ENCODE assay signal across 9 cellular contexts in the genomic region with DNA sequence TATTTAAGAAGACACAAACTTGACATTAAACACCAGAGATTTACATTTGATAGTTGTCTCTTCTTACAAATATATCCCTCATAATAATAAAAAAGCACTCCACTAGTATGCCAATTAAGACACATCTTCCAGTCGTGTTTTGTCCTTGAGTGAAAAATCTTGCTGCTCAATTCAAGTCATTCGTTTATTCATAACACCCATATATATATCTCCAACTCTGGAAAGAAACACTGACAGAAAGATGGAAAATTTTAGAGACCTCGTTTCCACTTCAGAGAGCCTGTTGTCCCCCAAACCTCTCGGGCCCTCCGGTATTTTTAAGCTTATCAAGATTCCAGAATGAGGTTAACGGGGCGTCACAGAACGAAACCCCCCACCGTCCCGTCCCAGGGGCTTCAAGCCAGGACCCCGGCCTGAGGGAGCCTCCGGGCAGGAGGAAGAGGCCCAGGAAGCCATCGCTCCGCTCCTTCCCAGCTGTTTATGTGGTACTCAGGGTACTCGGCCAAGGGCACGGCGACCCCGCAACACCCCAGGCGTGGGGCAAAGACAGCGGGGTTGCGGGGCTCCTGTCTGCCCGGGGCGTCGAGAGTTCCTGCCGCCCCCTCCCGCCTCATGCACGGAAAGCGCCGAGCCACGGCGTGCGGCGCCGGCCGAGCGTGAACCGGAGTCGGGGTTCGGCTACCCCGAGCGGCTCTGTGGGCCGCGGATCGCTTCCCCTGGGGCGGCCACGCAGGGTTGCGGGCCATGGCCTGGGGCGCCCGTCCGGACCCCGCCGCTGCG. TPM values are rescaled to one million over a fixed set of nuclear protein-coding genes. Genes with fewer than 3 reads are reported as not detected.
DNase-seq lines count a peak whose midpoint lies in the region; ATAC-seq, FAIRE-seq and TF ChIP-seq lines count a peak whose summit lies in the region.
"Had no signal": no experiment of that assay in that cellular context is flagged by ENCODE, and none has a peak within 500 bp of the region (broad histone marks: within the 10 kb centered on the region; RNA-seq: fewer than 3 reads in every experiment).

No MANE protein-coding gene starts in this region.

- peak overlapping the region; percentile 48 to 71 for H3K4me3 ChIP-seq in Panc1 (ENCODE audit: low read depth in 2 of 2, low read length in 2 of 2)
- H3K4me3 ChIP-seq in HepG2 (replicated peaks in 1 of 3; ENCODE audit: insufficient read depth in 1 of 3, low read depth in 2 of 3, low read length in 3 of 3) = peak overlapping the region; percentile 18 to 61 (median 47); a peak in 5 of 6 replicates
- H3K4me3 ChIP-seq in thoracic aorta = peak overlapping the region; percentile 98

- H3K9me3 ChIP-seq in Panc1 (ENCODE audit: control insufficient read depth, insufficient read depth, low read depth, low read length) (no peaks in the 10 kb centered on the region), HepG2 (ENCODE audit: low read length) (no peaks in the 10 kb centered on the region), thoracic aorta (no peaks in the 10 kb centered on the region)

- peaks cover 6% of the 10 kb centered on the region for H3K4me1 ChIP-seq in Panc1 (ENCODE audit: control insufficient read depth, insufficient read depth, low read length)
- peaks cover 39% of the 10 kb centered on the region for H3K4me1 ChIP-seq in HepG2 (ENCODE audit: insufficient read depth, low read length)
- H3K4me1 ChIP-seq in thoracic aorta (ENCODE audit: control insufficient read depth in 1 of 2, low read depth in 2 of 2) = peaks cover 8 to 26% of the 10 kb centered on the region in 2 donors

- H3K9me3 Mint-ChIP-seq in central memory CD8-positive, alpha-beta T cell = no peaks in the 10 kb centered on the region

- TF ChIP-seq CTCF in Panc1 (IDR thresholded peaks at IDR 0.05) (no peak), HepG2 (CRISPR knock-in tag; IDR thresholded peaks at IDR 0.05) (no peak), thoracic aorta (IDR thresholded peaks at IDR 0.05) (no peak)

- H3K27me3 Mint-ChIP-seq in central memory CD8-positive, alpha-beta T cell = peaks cover 31% of the 10 kb centered on the region

- H3K36me3 Mint-ChIP-seq in central memory CD8-positive, alpha-beta T cell (ENCODE audit: insufficient read depth) = peaks cover 7% of the 10 kb centered on the region

- H3K27me3 ChIP-seq in Panc1 (ENCODE audit: control insufficient read depth, insufficient read depth, low read length) (no peaks in the 10 kb centered on the region), HepG2 (ENCODE audit: control insufficient read depth in 1 of 2, insufficient read depth in 2 of 2, low read length in 2 of 2) (peaks cover 4 to 20% of the 10 kb centered on the region in 2 experiments; a peak in 4 of 5 replicates), thoracic aorta (replicated peaks; ENCODE audit: insufficient read depth) (no peaks in the 10 kb centered on the region)

- FAIRE-seq in HepG2 (lab: Jason Lieb, UNC) = no peak
- FAIRE-seq: A204.1 had no signal

- DNase-seq in DMS 273 (lab: John Stamatoyannopoulos, UW; ENCODE audit: unreplicated experiment) (peak; percentile 73), DMS 273 treated with DMSO at 0.1 percent for 48 hours (lab: John Stamatoyannopoulos, UW) (no peak), Panc1 (ENCODE audit: low read depth, low spot score) (no peak), HepG2 (ENCODE audit: low spot score) (no peak), thoracic aorta (ENCODE audit: low spot score) (no peak), foreskin melanocyte (no peak)
- no peak for DNase-seq in central memory CD8-positive, alpha-beta T cell (ENCODE audit: low spot score in 2 of 2)

- peaks cover 16% of the 10 kb centered on the region; the same call in 1 of the 2 replicates for H4K20me1 ChIP-seq in HepG2 (ENCODE audit: insufficient read depth, low read length)

- H2AFZ ChIP-seq in HepG2 (ENCODE audit: low read length) = no peak overlapping the region

- 72% methylated on average over 31 of the region's 53 CpGs for WGBS in HepG2 (ENCODE audit: low lambda C conversion rate)

- H3K27ac ChIP-seq in Panc1 (ENCODE audit: low read length) = peak overlapping the region; percentile 88
- no peak overlapping the region for H3K27ac ChIP-seq in HepG2 (ENCODE audit: extremely low read length, insufficient read depth, low read length)
- H3K27ac ChIP-seq in thoracic aorta = peak overlapping the region; percentile 95 to 98

- no peak for TF ChIP-seq POLR2A in HepG2 (IDR thresholded peaks at IDR 0.05; ENCODE audit: insufficient read depth in 1 of 2, low read depth in 2 of 2, low read length in 2 of 2)

- BruUV-seq in Panc1 (replicated peaks; lab: Mats Ljungman, UMichigan) (no TSS peak), HepG2 (replicated peaks; lab: Mats Ljungman, UMichigan) (no TSS peak)

- H3K4me2 ChIP-seq in HepG2 (ENCODE audit: low read depth, low read length) = peak overlapping the region; percentile 84

- H3K4me1 Mint-ChIP-seq in central memory CD8-positive, alpha-beta T cell = peaks cover 18% of the 10 kb centered on the region

- H3K27ac Mint-ChIP-seq in central memory CD8-positive, alpha-beta T cell (ENCODE audit: low read depth) = peak overlapping the region; percentile 82

- no peak for TF ChIP-seq RAD21 in HepG2 (CRISPR knock-in tag; IDR thresholded peaks at IDR 0.05)

- peak overlapping the region; percentile 70 for H3K9ac ChIP-seq in HepG2 (ENCODE audit: insufficient read depth, low read depth, low read length)

- intact Hi-C loops in Panc1 (cut with micrococcal nuclease; ENCODE audit: unreplicated experiment) = no loop called here
- intact Hi-C loops in HepG2 (cut with micrococcal nuclease; ENCODE audit: unreplicated experiment) = loop anchor here (5.0 kb wide), 2 partner anchors 50 to 65 kb away; no protein-coding TSS in a partner anchor

- peak; percentile 49 for ATAC-seq in Panc1
- ATAC-seq in central memory CD8-positive, alpha-beta T cell (replicated peaks; ENCODE audit: extremely low read depth, poor library complexity, severe bottlenecking) = no peak
- ATAC-seq in HepG2 = peak; percentile 22; the same call in 2 of the 3 replicates
- ATAC-seq in thoracic aorta (ENCODE audit: insufficient number of reproducible peaks, low FRiP score, low read depth) = peak; percentile 17
- no peak for ATAC-seq in GM21367 (IDR thresholded peaks at IDR 0.05; ENCODE audit: unreplicated experiment)

- CTCF ChIA-PET in Panc1 (lab: Charles Lee) = no interaction called here
- CTCF ChIA-PET in HepG2 (lab: Yijun Ruan, JAX; ENCODE audit: low intra/inter-chr PET ratio, low total read pairs) = interaction anchor here (1.0 kb wide), 1 partner anchor 66 kb away, joined by 3 read pairs; no protein-coding TSS in a partner anchor

- H3K79me2 ChIP-seq in HepG2 (ENCODE audit: insufficient read depth, low read length) = peaks cover 26% of the 10 kb centered on the region

- no peaks in the 10 kb centered on the region for H3K36me3 ChIP-seq in Panc1 (ENCODE audit: control insufficient read depth, insufficient read depth, low read length)
- H3K36me3 ChIP-seq in HepG2 (replicated peaks in 1 of 2; ENCODE audit: control insufficient read depth in 1 of 2, insufficient read depth in 2 of 2, low read length in 2 of 2) = no peaks in the 10 kb centered on the region
- H3K36me3 ChIP-seq in thoracic aorta = no peaks in the 10 kb centered on the region

- in situ Hi-C loops in Panc1 (cut with HindIII; ENCODE audit: low pct_unique_long_range_greater_than_20kb, low sequenced_read_pairs) (no loop called here), HepG2 (cut with HindIII; ENCODE audit: extremely low pct_ligation_motif_present, low pct_unique_long_range_greater_than_20kb) (no loop called here)

- no peak for TF ChIP-seq EP300 in HepG2 (IDR thresholded peaks at IDR 0.05; ENCODE audit: low read depth in 2 of 2, low read length in 2 of 2)
- TF ChIP-seq EP300 in HepG2 (CRISPR knock-in tag; IDR thresholded peaks at IDR 0.05; ENCODE audit: borderline replicate concordance) = no peak

- peak overlapping the region; percentile 77 for H3K4me3 Mint-ChIP-seq in central memory CD8-positive, alpha-beta T cell

- POLR2A ChIA-PET in Panc1 (lab: Charles Lee) (no interaction called here), HepG2 (lab: Yijun Ruan, JAX) (no interaction called here)

TF ChIP-seq in HepG2, 621 proteins besides CTCF, POLR2A, EP300 and RAD21 (continues in another document):
- TF ChIP-seq, protein P1, sequence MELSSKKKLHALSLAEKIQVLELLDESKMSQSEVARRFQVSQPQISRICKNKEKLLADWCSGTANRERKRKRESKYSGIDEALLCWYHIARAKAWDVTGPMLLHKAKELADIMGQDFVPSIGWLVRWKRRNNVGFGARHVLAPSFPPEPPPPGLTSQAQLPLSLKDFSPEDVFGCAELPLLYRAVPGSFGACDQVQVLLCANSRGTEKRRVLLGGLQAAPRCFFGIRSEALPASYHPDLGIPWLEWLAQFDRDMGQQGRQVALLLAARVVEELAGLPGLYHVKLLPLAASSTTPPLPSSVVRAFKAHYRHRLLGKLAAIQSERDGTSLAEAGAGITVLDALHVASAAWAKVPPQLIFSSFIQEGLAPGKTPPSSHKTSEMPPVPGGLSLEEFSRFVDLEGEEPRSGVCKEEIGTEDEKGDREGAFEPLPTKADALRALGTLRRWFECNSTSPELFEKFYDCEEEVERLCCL (CRISPR knock-in tag; IDR thresholded peaks at IDR 0.05; ENCODE audit: borderline replicate concordance) = peak; percentile 8; the same call in 1 of the 2 replicates

RNA-seq across cellular contexts. Expression of a gene that starts 0.6 kb away (rescaled TPM):
- total RNA-seq in Panc1 (2021; ENCODE audit: unreplicated experiment) = 46.0 TPM
- polyA plus RNA-seq in Panc1 (2012; ENCODE audit: insufficient read length) = 37.4 TPM
- 21.9 and 27.7 TPM in 2 replicates for total RNA-seq in HepG2 (2016; rRNA removed; fragmentation: Illumina TruSeq; extraction: Trizol)
- total RNA-seq in HepG2 (2016; cell fraction: cytosol; rRNA removed; fragmentation: Illumina TruSeq; extraction: Trizol; ENCODE audit: low read depth) = 3.3 and 3.5 TPM in 2 replicates
- total RNA-seq in HepG2 (2016; cell fraction: insoluble cytoplasmic fraction; rRNA removed; fragmentation: Illumina TruSeq; extraction: Trizol) = 20.6 and 26.2 TPM in 2 replicates
- total RNA-seq in HepG2 (2016; cell fraction: membrane; rRNA removed; fragmentation: Illumina TruSeq; extraction: Trizol) = 11.1 and 12.4 TPM in 2 replicates
- 15.6 and 15.7 TPM in 2 replicates for total RNA-seq in HepG2 (2016; cell fraction: nucleus; rRNA removed; fragmentation: Illumina TruSeq; extraction: Trizol)
- polyA plus RNA-seq in HepG2 (2011; rRNA removed) = 35.2 and 36.0 TPM in 2 replicates
- polyA plus RNA-seq in HepG2 (2011; cell fraction: cytosol; rRNA removed) = 25.8 and 32.1 TPM in 2 replicates
- polyA plus RNA-seq in HepG2 (2011; cell fraction: nucleus; rRNA removed) = 24.9 and 25.2 TPM in 2 replicates
- polyA plus RNA-seq in HepG2 (2012) = 29.4 and 32.2 TPM in 2 replicates
- 2.4 and 2.5 TPM in 2 replicates for polyA plus RNA-seq in HepG2 (2016; cell fraction: cytosol; fragmentation: Illumina TruSeq; extraction: Trizol; ENCODE audit: low read depth)
- 27.0 and 29.7 TPM in 2 replicates for polyA plus RNA-seq in HepG2 (2016; cell fraction: insoluble cytoplasmic fraction; fragmentation: Illumina TruSeq; extraction: Trizol; ENCODE audit: low read depth)
- polyA plus RNA-seq in HepG2 (2016; cell fraction: membrane; fragmentation: Illumina TruSeq; extraction: Trizol; ENCODE audit: low read depth) = 6.8 and 7.3 TPM in 2 replicates
- 20.8 and 21.2 TPM in 2 replicates for polyA plus RNA-seq in HepG2 (2016; cell fraction: nucleus; fragmentation: Illumina TruSeq; extraction: Trizol; ENCODE audit: insufficient read depth, low read depth)
- polyA minus RNA-seq in HepG2 (2011; rRNA and poly(A)+ RNA removed; ENCODE audit: low replicate concordance) = 17.0 and 19.8 TPM in 2 replicates
- polyA minus RNA-seq in HepG2 (2011; cell fraction: cytosol; rRNA and poly(A)+ RNA removed) = 22.7 and 25.5 TPM in 2 replicates
- polyA minus RNA-seq in HepG2 (2011; cell fraction: nucleus; rRNA and poly(A)+ RNA removed) = 26.1 and 28.5 TPM in 2 replicates
- total RNA-seq in thoracic aorta = 10 to 100 TPM; 87.2 to 90.8 TPM

Comparison
In these comparisons a context has a peak if more than half of its experiments do, and no peak if none do; other contexts are left out.
1. ATAC-seq: peak in Panc1 (single experiment), HepG2 (single experiment) and thoracic aorta (single experiment); none in central memory CD8-positive, alpha-beta T cell (single experiment) and GM21367 (single experiment).
2. H3K4me3 ChIP-seq: peak in every context shown above with its lines; median percentile 98 in thoracic aorta; 60 in Panc1; 47 in HepG2.